In genomic region chr4:136644279-136644678, GRCh38 we compare ENCODE assay signal across 21 cellular contexts.
"Had no signal": no experiment of that assay in that cellular context is flagged by ENCODE, and none has a peak within 500 bp of the region (broad histone marks: within the 10 kb centered on the region; RNA-seq: fewer than 3 reads in every experiment).

No MANE protein-coding gene starts in this region.

- H3K4me1 ChIP-seq: esophagus squamous epithelium, gastroesophageal sphincter, left ventricle myocardium inferior, lower lobe of right lung, pancreas, stomach, transverse colon had no signal

- H3K4me3 ChIP-seq: coronary artery, esophagus squamous epithelium, gastroesophageal sphincter, left ventricle myocardium inferior, lower lobe of right lung, pancreas, stomach, thoracic aorta, transverse colon had no signal

- H3K27ac ChIP-seq: coronary artery, esophagus squamous epithelium, gastroesophageal sphincter, left ventricle myocardium inferior, lower lobe of right lung, pancreas, stomach, thoracic aorta, transverse colon had no signal

- FAIRE-seq: keratinocyte, pancreas, small intestine had no signal

- H3K9me3 ChIP-seq: esophagus squamous epithelium, gastroesophageal sphincter, left ventricle myocardium inferior, lower lobe of right lung, pancreas, stomach, thoracic aorta, transverse colon had no signal

- H3K27me3 ChIP-seq: esophagus squamous epithelium, gastroesophageal sphincter, pancreas, stomach, transverse colon had no signal

- DNase-seq: effector CD8-positive, alpha-beta T cell; esophagus squamous epithelium; foreskin fibroblast; glutamatergic neuron; left cardiac atrium; left ventricle myocardium inferior; lower lobe of right lung; naive B cell; occipital lobe; pancreas; right cardiac atrium; small intestine; stimulated activated CD4-positive, alpha-beta T cell treated with anti-CD3 and anti-CD28 coated beads, Interleukin-12 subunit alpha, Interleukin-12 subunit beta, amount 100 ng/mL, for 4 hours; stimulated activated naive CD4-positive, alpha-beta T cell; stomach; substantia nigra; transverse colon had no signal

- ATAC-seq: gastroesophageal sphincter, left cardiac atrium, lower lobe of right lung, pancreas, right cardiac atrium had no signal

- H3K36me3 ChIP-seq: esophagus squamous epithelium, gastroesophageal sphincter, left ventricle myocardium inferior, lower lobe of right lung, pancreas, stomach, thoracic aorta, transverse colon had no signal
